In genomic region chr3:52278510-52279069, GRCh38 we compare ENCODE assay signal across 1 cellular context.
TF ChIP-seq lines count a peak whose summit lies in the region.

Gene WDR82, minus strand, starts transcription at chr3:52278649. Its CDS starts 288 bp downstream, at chr3:52278361.

TF ChIP-seq in HepG2, 621 proteins besides CTCF, POLR2A, EP300 and RAD21 (continued from another document and continues in another):
- no peak for TF ChIP-seq ZBTB4 (CRISPR knock-in tag; IDR thresholded peaks at IDR 0.05; ENCODE audit: borderline replicate concordance)
- TF ChIP-seq TRIM24 (CRISPR knock-in tag; IDR thresholded peaks at IDR 0.05) = no peak
- TF ChIP-seq MYPOP (CRISPR knock-in tag; IDR thresholded peaks at IDR 0.05) = peak; percentile 57; the same call in 1 of the 2 replicates
- no peak for TF ChIP-seq FOXP1 (IDR thresholded peaks at IDR 0.05)
- no peak for TF ChIP-seq FOXP1 (CRISPR knock-in tag; IDR thresholded peaks at IDR 0.05)
- no peak for TF ChIP-seq ZBTB21 (CRISPR knock-in tag; IDR thresholded peaks at IDR 0.05)
- TF ChIP-seq ZNF383 (CRISPR knock-in tag; IDR thresholded peaks at IDR 0.05; ENCODE audit: borderline replicate concordance) = no peak
- TF ChIP-seq SP5 (CRISPR knock-in tag; IDR thresholded peaks at IDR 0.05; ENCODE audit: borderline replicate concordance, low read depth) = peak; percentile 75
- 0 out of 2 replicates have a peak, but pooled peaks have one; percentile 13 for TF ChIP-seq GATAD2A (CRISPR knock-in tag; IDR thresholded peaks at IDR 0.05)
- no peak for TF ChIP-seq CC2D1A (CRISPR knock-in tag; IDR thresholded peaks at IDR 0.05)
- no peak for TF ChIP-seq ZNF274 (CRISPR knock-in tag; IDR thresholded peaks at IDR 0.05)
- no peak for TF ChIP-seq ISL2 (CRISPR knock-in tag; IDR thresholded peaks at IDR 0.05)
- TF ChIP-seq HMG20A (CRISPR knock-in tag; IDR thresholded peaks at IDR 0.05; ENCODE audit: borderline replicate concordance) = no peak
- peak; percentile 60; the same call in 1 of the 2 replicates for TF ChIP-seq SNAI1 (CRISPR knock-in tag; IDR thresholded peaks at IDR 0.05; ENCODE audit: borderline replicate concordance)
- TF ChIP-seq ZNF615 (CRISPR knock-in tag; IDR thresholded peaks at IDR 0.05; ENCODE audit: borderline replicate concordance) = no peak
- TF ChIP-seq BRCA1 (CRISPR knock-in tag; IDR thresholded peaks at IDR 0.05) = peak; percentile 78; the same call in 1 of the 2 replicates
- no peak for TF ChIP-seq HES4 (CRISPR knock-in tag; IDR thresholded peaks at IDR 0.05; ENCODE audit: borderline replicate concordance)
- TF ChIP-seq HBP1 (CRISPR knock-in tag; IDR thresholded peaks at IDR 0.05; ENCODE audit: low read depth) = peak; percentile 58; the same call in 1 of the 2 replicates
- TF ChIP-seq SSRP1 (CRISPR knock-in tag; IDR thresholded peaks at IDR 0.05) = no peak
- TF ChIP-seq POLR2G (IDR thresholded peaks at IDR 0.05; ENCODE audit: low read depth, low read length) = peak; percentile 78
- TF ChIP-seq ZNF414 (CRISPR knock-in tag; IDR thresholded peaks at IDR 0.05) = peak; percentile 83
- TF ChIP-seq PLSCR1 (CRISPR knock-in tag; IDR thresholded peaks at IDR 0.05; ENCODE audit: borderline replicate concordance) = no peak
- no peak for TF ChIP-seq TCF7L2 (IDR thresholded peaks at IDR 0.05; ENCODE audit: low read depth, low read length)
- no peak for TF ChIP-seq ZNF644 (CRISPR knock-in tag; IDR thresholded peaks at IDR 0.05; ENCODE audit: low read depth)
- no peak for TF ChIP-seq XRCC5 (optimal IDR thresholded peaks at IDR 0.05; ENCODE audit: low read length)
- no peak for TF ChIP-seq SRSF4 (IDR thresholded peaks at IDR 0.05; ENCODE audit: low read depth, low read length, poor library complexity, severe bottlenecking)
- no peak for TF ChIP-seq FIP1L1 (IDR thresholded peaks at IDR 0.05; ENCODE audit: borderline replicate concordance, insufficient read depth, low read depth, low read length)
- no peak for TF ChIP-seq ZKSCAN1 (IDR thresholded peaks at IDR 0.05; ENCODE audit: low read length)
- peak; percentile 45 for TF ChIP-seq ASH2L (IDR thresholded peaks at IDR 0.05; ENCODE audit: insufficient read length, low read depth, low read length)
- no peak for TF ChIP-seq HOXA9 (CRISPR knock-in tag; IDR thresholded peaks at IDR 0.05; ENCODE audit: borderline replicate concordance)
- no peak for TF ChIP-seq ZNF431 (CRISPR knock-in tag; IDR thresholded peaks at IDR 0.05; ENCODE audit: borderline replicate concordance, low read depth)
- TF ChIP-seq ZKSCAN8 (CRISPR knock-in tag; IDR thresholded peaks at IDR 0.05; ENCODE audit: borderline replicate concordance) = no peak
- TF ChIP-seq IKZF5 (CRISPR knock-in tag; IDR thresholded peaks at IDR 0.05) = no peak
- TF ChIP-seq ZSCAN5A (CRISPR knock-in tag; IDR thresholded peaks at IDR 0.05; ENCODE audit: borderline replicate concordance) = no peak
- TF ChIP-seq ARNT2 (CRISPR knock-in tag; IDR thresholded peaks at IDR 0.05; ENCODE audit: low read depth) = no peak; the same call in 1 of the 2 replicates
- TF ChIP-seq JUN (CRISPR knock-in tag; IDR thresholded peaks at IDR 0.05) = 0 out of 2 replicates have a peak, but pooled peaks have one; percentile 53
- no peak for TF ChIP-seq NONO (IDR thresholded peaks at IDR 0.05)
- TF ChIP-seq NONO (CRISPR knock-in tag; conservative IDR thresholded peaks at IDR 0.05) = peak; percentile 89
- 0 out of 2 replicates have a peak, but pooled peaks have one; percentile 61 for TF ChIP-seq ZNF878 (CRISPR knock-in tag; IDR thresholded peaks at IDR 0.05)
- no peak for TF ChIP-seq ZNF572 (CRISPR knock-in tag; IDR thresholded peaks at IDR 0.05)
- TF ChIP-seq THAP9 (CRISPR knock-in tag; IDR thresholded peaks at IDR 0.05; ENCODE audit: borderline replicate concordance) = peak; percentile 100
- TF ChIP-seq JARID2 (CRISPR knock-in tag; IDR thresholded peaks at IDR 0.05; ENCODE audit: insufficient replicate concordance) = no peak
- TF ChIP-seq CENPBD1 (CRISPR knock-in tag; IDR thresholded peaks at IDR 0.05; ENCODE audit: borderline replicate concordance, low read depth) = no peak
- peak; percentile 65; the same call in 1 of the 2 replicates for TF ChIP-seq DR1 (CRISPR knock-in tag; IDR thresholded peaks at IDR 0.05)
- TF ChIP-seq HDAC2 (CRISPR knock-in tag; IDR thresholded peaks at IDR 0.05) = peak; percentile 39; the same call in 1 of the 2 replicates
- TF ChIP-seq ATF7 (IDR thresholded peaks at IDR 0.05) = peak; percentile 83
- TF ChIP-seq ATF7 (CRISPR knock-in tag; IDR thresholded peaks at IDR 0.05) = peak; percentile 59; the same call in 1 of the 2 replicates
- TF ChIP-seq SATB2 (CRISPR knock-in tag; IDR thresholded peaks at IDR 0.05) = 0 out of 2 replicates have a peak, but pooled peaks have one; percentile 63
- no peak for TF ChIP-seq MYNN (CRISPR knock-in tag; IDR thresholded peaks at IDR 0.05; ENCODE audit: low read depth)
- no peak for TF ChIP-seq ZNF780A (CRISPR knock-in tag; IDR thresholded peaks at IDR 0.05)
- TF ChIP-seq SMYD3 (CRISPR knock-in tag; IDR thresholded peaks at IDR 0.05) = no peak
- TF ChIP-seq CCDC6 (CRISPR knock-in tag; IDR thresholded peaks at IDR 0.05) = peak; percentile 76; the same call in 1 of the 2 replicates
- TF ChIP-seq ATF2 (CRISPR knock-in tag; IDR thresholded peaks at IDR 0.05) = peak; percentile 83; the same call in 1 of the 2 replicates
- TF ChIP-seq ZNF124 (CRISPR knock-in tag; IDR thresholded peaks at IDR 0.05) = no peak
- TF ChIP-seq IKZF4 (CRISPR knock-in tag; IDR thresholded peaks at IDR 0.05; ENCODE audit: borderline replicate concordance, low read depth, not compliant biosample characterization) = peak; percentile 61
- TF ChIP-seq CBX1 (IDR thresholded peaks at IDR 0.05; ENCODE audit: low read depth) = peak; percentile 25
- TF ChIP-seq GPN1 (CRISPR knock-in tag; IDR thresholded peaks at IDR 0.05; ENCODE audit: borderline replicate concordance) = no peak
- TF ChIP-seq RBFOX2 (IDR thresholded peaks at IDR 0.05; ENCODE audit: low read depth, low read length) = peak; percentile 89
- TF ChIP-seq RFX1 (IDR thresholded peaks at IDR 0.05) = no peak
- TF ChIP-seq HDAC1 (CRISPR knock-in tag; IDR thresholded peaks at IDR 0.05) = no peak
- TF ChIP-seq ZNF350 (CRISPR knock-in tag; IDR thresholded peaks at IDR 0.05; ENCODE audit: borderline replicate concordance, low read depth) = no peak
- no peak for TF ChIP-seq ZNF776 (CRISPR knock-in tag; IDR thresholded peaks at IDR 0.05)
